20 cellular contexts compared by ENCODE assay signal in the genomic region with DNA sequence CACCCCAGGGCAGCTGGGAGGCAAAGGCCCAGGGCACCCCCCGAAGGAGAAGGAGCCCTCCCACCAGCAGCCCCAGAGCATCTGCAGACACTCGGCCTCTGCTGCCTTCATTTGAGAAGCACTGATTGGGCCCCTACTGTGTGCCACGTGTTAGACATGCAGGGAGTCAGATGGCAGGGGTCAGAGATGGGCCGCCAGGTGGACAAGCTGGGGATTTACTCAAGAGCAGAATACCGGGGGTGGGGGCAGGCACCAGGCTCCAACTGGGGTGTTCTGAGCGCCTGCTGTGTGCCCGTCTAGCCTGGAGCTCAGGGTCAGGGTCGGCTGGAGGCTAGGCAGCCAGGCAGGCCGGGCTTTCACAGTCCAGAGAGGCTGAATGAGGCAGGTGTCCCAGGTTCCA. TPM values are rescaled to one million over a fixed set of nuclear protein-coding genes. Genes with fewer than 3 reads are reported as not detected.
DNase-seq lines count a peak whose midpoint lies in the region; ATAC-seq, FAIRE-seq and TF ChIP-seq lines count a peak whose summit lies in the region.
"Had no signal": no experiment of that assay in that cellular context is flagged by ENCODE, and none has a peak within 500 bp of the region (broad histone marks: within the 10 kb centered on the region; RNA-seq: fewer than 3 reads in every experiment).

No MANE protein-coding gene starts in this region.

- H3K36me3 ChIP-seq in BE2C = no peaks in the 10 kb centered on the region
- H3K36me3 ChIP-seq in HCT116 (ENCODE audit: control insufficient read depth in 1 of 2, insufficient read depth in 2 of 2, low read length in 2 of 2) = no peaks in the 10 kb centered on the region
- peaks cover 0 to 41% (median 3%) of the 10 kb centered on the region in 4 experiments; a peak in 5 of 8 replicates for H3K36me3 ChIP-seq in H1 (ENCODE audit: control insufficient read depth in 2 of 4, insufficient read depth in 4 of 4, low read length in 3 of 4)
- no peaks in the 10 kb centered on the region for H3K36me3 ChIP-seq in small intestine (ENCODE audit: control insufficient read depth in 2 of 2, insufficient read depth in 2 of 2, low read length in 2 of 2)

- H3K4me1 ChIP-seq in BE2C (no peaks in the 10 kb centered on the region), HCT116 (ENCODE audit: control insufficient read depth in 1 of 2, insufficient read depth in 2 of 2, low read length in 2 of 2) (no peaks in the 10 kb centered on the region), H1 (replicated peaks in 1 of 4; ENCODE audit: control insufficient read depth in 3 of 4, insufficient read depth in 4 of 4, low read length in 3 of 4) (no peaks in the 10 kb centered on the region), small intestine (ENCODE audit: control insufficient read depth in 2 of 2, insufficient read depth in 1 of 2, low read depth in 1 of 2, low read length in 1 of 2) (no peaks in the 10 kb centered on the region)

- no peak overlapping the region for H4K91ac ChIP-seq in H1 (replicated peaks; ENCODE audit: insufficient read length, low read length)

- 0 out of 2 replicates have a peak, but pooled peaks have one; percentile 9 for TF ChIP-seq CTCF in BE2C (IDR thresholded peaks at IDR 0.05; ENCODE audit: low read depth, low read length)
- peak in 2 of 3 experiments; percentile 15 to 30; a peak in 1 of 6 replicates for TF ChIP-seq CTCF in HCT116 (IDR thresholded peaks at IDR 0.05 in 2 of 3, conservative IDR thresholded peaks at IDR 0.05 in 1 of 3; ENCODE audit: borderline replicate concordance in 1 of 3, insufficient read depth in 1 of 3, low read depth in 2 of 3, low read length in 2 of 3)
- peak in 2 of 3 experiments; percentile 7 to 27; a peak in 1 of 4 replicates for TF ChIP-seq CTCF in H1 (IDR thresholded peaks at IDR 0.05; ENCODE audit: control extremely low read depth in 1 of 3, insufficient read depth in 1 of 3, low read depth in 1 of 3, low read length in 3 of 3)

- H2AFZ ChIP-seq in HCT116 (ENCODE audit: low read depth, low read length, poor library complexity, severe bottlenecking) (no peak overlapping the region), H1 (ENCODE audit: low read length) (no peak overlapping the region)

- H3K4me1 Mint-ChIP-seq in activated T-cell treated with anti-CD3 and anti-CD28 coated beads, Interleukin-2, amount 50 U/mL, for 72 hours (ENCODE audit: low read depth) = peaks cover 5% of the 10 kb centered on the region

- no peaks in the 10 kb centered on the region for H3K23me2 ChIP-seq in H1 (ENCODE audit: low read depth, low read length)

- H3K27me3 ChIP-seq in BE2C (no peaks in the 10 kb centered on the region; the same call in 1 of the 2 replicates), HCT116 (ENCODE audit: insufficient read depth, low read length) (no peaks in the 10 kb centered on the region), H1 (replicated peaks in 1 of 4; ENCODE audit: control insufficient read depth in 3 of 4, extremely low read depth in 1 of 4, insufficient read depth in 3 of 4, low read length in 3 of 4) (no peaks in the 10 kb centered on the region), small intestine (ENCODE audit: control insufficient read depth in 2 of 2, insufficient read depth in 2 of 2, low read length in 2 of 2) (no peaks in the 10 kb centered on the region)

- H3K23ac ChIP-seq in H1 (ENCODE audit: insufficient read length) = no peak overlapping the region

- TF ChIP-seq POLR2A in HCT116 (IDR thresholded peaks at IDR 0.05; ENCODE audit: borderline replicate concordance, extremely low read depth, insufficient read depth, insufficient read length) (no peak), H1 (IDR thresholded peaks at IDR 0.05; ENCODE audit: control extremely low read depth in 1 of 2, low read depth in 2 of 2, low read length in 2 of 2) (no peak)

- CTCF ChIA-PET in HCT116 (lab: Charles Lee) = no interaction called here
- CTCF ChIA-PET in H1 (lab: Charles Lee; ENCODE audit: partially characterized antibody) = interaction anchor here (0.8 to 1.8 kb wide), 5 partner anchors 12 to 228 kb away, joined by 3 to 10 read pairs (median 3); no protein-coding TSS in a partner anchor

- FAIRE-seq in H1 (lab: Jason Lieb, UNC) (no peak), small intestine (lab: Jason Lieb, UNC) (no peak)
- FAIRE-seq: G401.6, GM12891, H54 had no signal

- BruUV-seq in HCT116 (replicated peaks; lab: Mats Ljungman, UMichigan) = no TSS peak

- H3K27me3 Mint-ChIP-seq in activated T-cell treated with anti-CD3 and anti-CD28 coated beads, Interleukin-2, amount 50 U/mL, for 72 hours (ENCODE audit: low read depth) = no peaks in the 10 kb centered on the region
- H3K27me3 Mint-ChIP-seq: CD4-positive, alpha-beta T cell had no signal

- no peak overlapping the region for H3K14ac ChIP-seq in H1 (ENCODE audit: insufficient read length)

- no peak overlapping the region for H4K8ac ChIP-seq in H1 (ENCODE audit: extremely low read depth, insufficient read depth, low read length)

- no peak overlapping the region for H3K4me3 Mint-ChIP-seq in activated T-cell treated with anti-CD3 and anti-CD28 coated beads, Interleukin-2, amount 50 U/mL, for 72 hours

- H2BK5ac ChIP-seq in H1 (ENCODE audit: low read depth, low read length) = no peak overlapping the region

- TF ChIP-seq EP300 in H1 (IDR thresholded peaks at IDR 0.05; ENCODE audit: borderline replicate concordance in 1 of 2, low read depth in 2 of 2, low read length in 2 of 2) = no peak

- no peaks in the 10 kb centered on the region for H3K9me2 ChIP-seq in HCT116 (ENCODE audit: insufficient read depth)

- H3K56ac ChIP-seq in H1 (replicated peaks; ENCODE audit: insufficient read length, low read depth, low read length) = no peak overlapping the region

- TF ChIP-seq RAD21 in HCT116 (IDR thresholded peaks at IDR 0.05; ENCODE audit: low read depth) (no peak), H1 (IDR thresholded peaks at IDR 0.05 in 1 of 2, conservative IDR thresholded peaks at IDR 0.05 in 1 of 2; ENCODE audit: low read depth in 2 of 2, low read length in 2 of 2) (no peak; a peak in 1 of 4 replicates)

- RAD21 ChIA-PET in HCT116 (lab: Charles Lee; ENCODE audit: low non-redundant PET in 1 of 2, low total read pairs in 2 of 2, uncharacterized antibody in 2 of 2, unreplicated experiment in 2 of 2) = interaction anchor here in 1 of 2 experiments (0.7 kb wide), 1 partner anchor 1843 kb away, joined by 4 read pairs; no protein-coding TSS in a partner anchor

- H3K9me3 ChIP-seq in BE2C (no peaks in the 10 kb centered on the region), HCT116 (ENCODE audit: control insufficient read depth in 1 of 2, insufficient read depth in 1 of 2, low read depth in 1 of 2, low read length in 2 of 2) (no peaks in the 10 kb centered on the region), H1 (ENCODE audit: insufficient read depth in 2 of 2, low read depth in 1 of 2, low read length in 1 of 2) (no peaks in the 10 kb centered on the region), small intestine (ENCODE audit: control insufficient read depth, low read depth) (no peaks in the 10 kb centered on the region)

- WGBS in H1 (ENCODE audit: extremely low coverage in 1 of 2, insufficient coverage in 1 of 2, insufficient read length in 1 of 2, insufficient replicate concordance in 2 of 2, low coverage in 1 of 2, low lambda C conversion rate in 2 of 2, missing lambda C conversion rate in 1 of 2), 2 experiments = 71% methylated on average over 7 of the region's 9 CpGs; no CpG with 5 or more reads in 1 of the 2 experiments
- WGBS in small intestine, 3 donors = 70 to 77% (median 74%) methylated on average over 8 to 9 of the region's 9 CpGs

- DNase-seq in BE2C (no peak), HCT116 (ENCODE audit: low read depth, low spot score) (no peak), NCI-H69 (lab: John Stamatoyannopoulos, UW) (peak; percentile 65), H1 (ENCODE audit: low read depth in 1 of 2, low spot score in 2 of 2) (no peak), NCI-H187 treated with DMSO at 0.1 percent for 48 hours (lab: John Stamatoyannopoulos, UW) (no peak), small intestine (no peak)
- no peak for DNase-seq in activated T-cell treated with anti-CD3 and anti-CD28 coated beads, Interleukin-2, amount 50 U/mL, for 72 hours
- no peak for DNase-seq in stimulated activated CD4-positive, alpha-beta T cell treated with anti-CD3 and anti-CD28 coated beads, Interleukin-15, amount 100 ng/mL, for 24 hours
- DNase-seq: ACHN, C1 segment of cervical spinal cord, Calu3, DMS153, DMS79 treated with DMSO at 0.1 percent for 48 hours, EL had no signal

- no peak overlapping the region for H2BK12ac ChIP-seq in H1 (ENCODE audit: low read depth, low read length)

- H3K27ac ChIP-seq in HCT116 (ENCODE audit: low read depth, low read length) (no peak overlapping the region), H1 (ENCODE audit: low read depth, low read length) (no peak overlapping the region), small intestine (ENCODE audit: low read depth in 1 of 2, low read length in 1 of 2) (no peak overlapping the region)

- H3K18ac ChIP-seq in H1 (ENCODE audit: extremely low read depth, low read length) = no peak overlapping the region

- H2BK120ac ChIP-seq in H1 (replicated peaks; ENCODE audit: low read depth, low read length) = no peak overlapping the region

- no peak overlapping the region for H2BK15ac ChIP-seq in H1 (ENCODE audit: low read length)

- no peaks in the 10 kb centered on the region for H3K79me1 ChIP-seq in H1 (ENCODE audit: low read depth, low read length)

- H3K4me3 ChIP-seq in BE2C (ENCODE audit: low read depth, low read length) = no peak overlapping the region
- no peak overlapping the region for H3K4me3 ChIP-seq in HCT116 (replicated peaks in 1 of 2; ENCODE audit: low read depth in 1 of 2, low read length in 2 of 2)
- no peak overlapping the region for H3K4me3 ChIP-seq in H1 (ENCODE audit: extremely low read depth in 1 of 4, insufficient read depth in 2 of 4, low read depth in 3 of 4, low read length in 4 of 4)
- H3K4me3 ChIP-seq in small intestine (ENCODE audit: low read depth in 1 of 2, low read length in 2 of 2) = no peak overlapping the region

- H4K5ac ChIP-seq in H1 (ENCODE audit: insufficient read length, low read depth, low read length) = no peak overlapping the region

- H3K4me2 ChIP-seq in HCT116 (ENCODE audit: low read length) = no peak overlapping the region
- no peak overlapping the region for H3K4me2 ChIP-seq in H1 (ENCODE audit: insufficient read depth in 1 of 2, low read depth in 2 of 2, low read length in 2 of 2)

- POLR2A ChIA-PET in HCT116 (lab: Charles Lee) (no interaction called here), H1 (lab: Charles Lee; ENCODE audit: partially characterized antibody) (no interaction called here)

- H3K36me3 Mint-ChIP-seq in activated T-cell treated with anti-CD3 and anti-CD28 coated beads, Interleukin-2, amount 50 U/mL, for 72 hours (ENCODE audit: insufficient read depth in 2 of 2) = no peaks in the 10 kb centered on the region

- no peaks in the 10 kb centered on the region for H3K79me2 ChIP-seq in HCT116 (ENCODE audit: insufficient read depth, low read length)
- H3K79me2 ChIP-seq in H1 (ENCODE audit: control insufficient read depth in 1 of 2, insufficient read depth in 2 of 2, low read length in 2 of 2) = no peaks in the 10 kb centered on the region

- H3K4ac ChIP-seq in H1 (replicated peaks; ENCODE audit: insufficient read length, low read depth, low read length) = no peak overlapping the region

- no peak overlapping the region for H2BK20ac ChIP-seq in H1 (ENCODE audit: low read length)

- H4K20me1 ChIP-seq in HCT116 (ENCODE audit: insufficient read depth) (no peaks in the 10 kb centered on the region), H1 (replicated peaks in 1 of 2; ENCODE audit: control insufficient read depth in 1 of 2, insufficient read depth in 2 of 2, low read length in 2 of 2) (peaks cover 2 to 13% of the 10 kb centered on the region in 2 experiments)

- intact Hi-C loops in HCT116 (cut with micrococcal nuclease) = no loop called here

- no peak overlapping the region for H3K9ac ChIP-seq in HCT116 (ENCODE audit: low read length)
- H3K9ac ChIP-seq in H1 (replicated peaks in 1 of 4; ENCODE audit: extremely low read depth in 1 of 4, low read depth in 3 of 4, low read length in 3 of 4) = no peak overlapping the region

- H2AK5ac ChIP-seq in H1 (ENCODE audit: low read depth, low read length) = no peak overlapping the region

- peak; percentile 53 for ATAC-seq in HCT116
- ATAC-seq in activated T-cell treated with anti-CD3 and anti-CD28 coated beads, Interleukin-2, amount 50 U/mL, for 72 hours (replicated peaks in 1 of 2) = no peak

- H3K9me3 Mint-ChIP-seq in activated T-cell treated with anti-CD3 and anti-CD28 coated beads, Interleukin-2, amount 50 U/mL, for 72 hours = no peaks in the 10 kb centered on the region
- H3K9me3 Mint-ChIP-seq: CD4-positive, alpha-beta T cell had no signal

- H3K27ac Mint-ChIP-seq in activated T-cell treated with anti-CD3 and anti-CD28 coated beads, Interleukin-2, amount 50 U/mL, for 72 hours = no peak overlapping the region
- H3K27ac Mint-ChIP-seq: CD4-positive, alpha-beta T cell had no signal

RNA-seq across cellular contexts. Expression of gene TPSG1, which starts 18.7 kb away (rescaled TPM):
- polyA plus RNA-seq in BE2C (2012; ENCODE audit: insufficient read depth, insufficient read length, low read depth) = not detected
- not detected for total RNA-seq in HCT116 (2021; ENCODE audit: unreplicated experiment)
- polyA plus RNA-seq in HCT116 (2012) = 0.10 and 0.16 TPM in 2 replicates
- not detected in 2 replicates for total RNA-seq in H1 (2021; fragmentation: NEBNext Ultra II Directional; extraction: Animal tissue kit (Norgen Biotek cat#: 25700))
- polyA plus RNA-seq in H1 (2011; rRNA removed) (not detected in 2 replicates), small intestine (10 to 100 TPM in 1 of 3 donors, 1 to 10 TPM in 2; 3.3 to 18.8 (median 9.2) TPM)
- polyA plus RNA-seq in H1 (2011; cell fraction: cytosol; rRNA removed) = not detected
- not detected for polyA plus RNA-seq in H1 (2011; cell fraction: nucleus; rRNA removed)
- 0.55 to 0.76 TPM (median 0.67 TPM) in 4 replicates for polyA plus RNA-seq in H1 (2012, experiment 1 of 2)
- not detected for polyA plus RNA-seq in H1 (2012, experiment 2 of 2)
- not detected for polyA plus RNA-seq in H1 (2013, experiment 1 of 2)
- polyA plus RNA-seq in H1 (2013, experiment 2 of 2) = not detected
- polyA minus RNA-seq in H1 (2011; rRNA and poly(A)+ RNA removed) = not detected in 2 replicates
- polyA minus RNA-seq in H1 (2011; cell fraction: cytosol; rRNA and poly(A)+ RNA removed) = not detected
- polyA minus RNA-seq in H1 (2011; cell fraction: nucleus; rRNA and poly(A)+ RNA removed) = not detected
- total RNA-seq in activated T-cell treated with anti-CD3 and anti-CD28 coated beads, Interleukin-2, amount 50 U/mL, for 72 hours = under 1 TPM in 1 of 2 donors, not detected in 1; 0.32 TPM
- total RNA-seq: Calu3; CD4-positive, alpha-beta T cell; HT1080 had no signal

RNA-seq across cellular contexts. Expression of gene TPSB2, which starts 23.7 kb away (rescaled TPM):
- polyA plus RNA-seq in BE2C (2012; ENCODE audit: insufficient read depth, insufficient read length, low read depth) = not detected
- not detected for total RNA-seq in HCT116 (2021; ENCODE audit: unreplicated experiment)
- polyA plus RNA-seq in HCT116 (2012) = not detected in 2 replicates
- not detected in 2 replicates for total RNA-seq in H1 (2021; fragmentation: NEBNext Ultra II Directional; extraction: Animal tissue kit (Norgen Biotek cat#: 25700))
- polyA plus RNA-seq in H1 (2011; rRNA removed) (0.08 TPM in 1 of 2 replicates, not detected in the other), small intestine (10 to 100 TPM in 2 of 3 donors, 1 to 10 TPM in 1; 1.3 to 58.7 (median 39.7) TPM)
- polyA plus RNA-seq in H1 (2011; cell fraction: cytosol; rRNA removed) = 0.06 TPM
- polyA plus RNA-seq in H1 (2011; cell fraction: nucleus; rRNA removed) = 0.50 TPM
- polyA plus RNA-seq in H1 (2012, experiment 1 of 2) = not detected in 4 replicates
- not detected for polyA plus RNA-seq in H1 (2012, experiment 2 of 2)
- polyA plus RNA-seq in H1 (2013, experiment 1 of 2) = not detected
- polyA plus RNA-seq in H1 (2013, experiment 2 of 2) = not detected
- polyA minus RNA-seq in H1 (2011; rRNA and poly(A)+ RNA removed) = not detected in 2 replicates
- not detected for polyA minus RNA-seq in H1 (2011; cell fraction: cytosol; rRNA and poly(A)+ RNA removed)
- not detected for polyA minus RNA-seq in H1 (2011; cell fraction: nucleus; rRNA and poly(A)+ RNA removed)
- total RNA-seq in activated T-cell treated with anti-CD3 and anti-CD28 coated beads, Interleukin-2, amount 50 U/mL, for 72 hours = under 1 TPM in 1 of 2 donors, not detected in 1; 0.60 TPM
- total RNA-seq: A172; Calu3; CD4-positive, alpha-beta T cell; HT1080 had no signal

RNA-seq across cellular contexts. Expression of gene TPSAB1, which starts 34.2 kb away (rescaled TPM):
- polyA plus RNA-seq in BE2C (2012; ENCODE audit: insufficient read depth, insufficient read length, low read depth) = not detected
- 0.25 TPM for total RNA-seq in HCT116 (2021; ENCODE audit: unreplicated experiment)
- polyA plus RNA-seq in HCT116 (2012) = not detected in 2 replicates
- not detected in 2 replicates for total RNA-seq in H1 (2021; fragmentation: NEBNext Ultra II Directional; extraction: Animal tissue kit (Norgen Biotek cat#: 25700))
- polyA plus RNA-seq in H1 (2011; rRNA removed) (0.09 TPM in 2 replicates), small intestine (10 to 100 TPM in 2 of 3 donors, 1 to 10 TPM in 1; 1.8 to 50.5 (median 28.9) TPM)
- 0.12 TPM for polyA plus RNA-seq in H1 (2011; cell fraction: cytosol; rRNA removed)
- polyA plus RNA-seq in H1 (2011; cell fraction: nucleus; rRNA removed) = 1.5 TPM
- not detected in 4 replicates for polyA plus RNA-seq in H1 (2012, experiment 1 of 2)
- not detected for polyA plus RNA-seq in H1 (2012, experiment 2 of 2)
- not detected for polyA plus RNA-seq in H1 (2013, experiment 1 of 2)
- not detected for polyA plus RNA-seq in H1 (2013, experiment 2 of 2)
- polyA minus RNA-seq in H1 (2011; rRNA and poly(A)+ RNA removed) = not detected in 2 replicates
- not detected for polyA minus RNA-seq in H1 (2011; cell fraction: cytosol; rRNA and poly(A)+ RNA removed)
- polyA minus RNA-seq in H1 (2011; cell fraction: nucleus; rRNA and poly(A)+ RNA removed) = not detected
- total RNA-seq in activated T-cell treated with anti-CD3 and anti-CD28 coated beads, Interleukin-2, amount 50 U/mL, for 72 hours = under 1 TPM in 1 of 2 donors, not detected in 1; 0.28 TPM
- total RNA-seq: Calu3, HT1080 had no signal

RNA-seq across cellular contexts. Expression of gene TPSD1, which starts 49.5 kb away (rescaled TPM):
- not detected for polyA plus RNA-seq in BE2C (2012; ENCODE audit: insufficient read depth, insufficient read length, low read depth)
- total RNA-seq in HCT116 (2021; ENCODE audit: unreplicated experiment) = not detected
- not detected in 2 replicates for polyA plus RNA-seq in HCT116 (2012)
- not detected in 2 replicates for total RNA-seq in H1 (2021; fragmentation: NEBNext Ultra II Directional; extraction: Animal tissue kit (Norgen Biotek cat#: 25700))
- polyA plus RNA-seq in H1 (2011; rRNA removed) = 0.26 and 0.61 TPM in 2 replicates
- polyA plus RNA-seq in H1 (2011; cell fraction: cytosol; rRNA removed) = 0.62 TPM
- polyA plus RNA-seq in H1 (2011; cell fraction: nucleus; rRNA removed) = 8.5 TPM
- polyA plus RNA-seq in H1 (2012, experiment 1 of 2) = 0.42 to 1.1 TPM (median 0.70 TPM) in 4 replicates
- polyA plus RNA-seq in H1 (2012, experiment 2 of 2) = 0.18 TPM
- 0.36 TPM for polyA plus RNA-seq in H1 (2013, experiment 1 of 2)
- 0.17 TPM for polyA plus RNA-seq in H1 (2013, experiment 2 of 2)
- 0.28 TPM in 1 of 2 replicates, not detected in the other for polyA minus RNA-seq in H1 (2011; rRNA and poly(A)+ RNA removed)
- not detected for polyA minus RNA-seq in H1 (2011; cell fraction: cytosol; rRNA and poly(A)+ RNA removed)
- not detected for polyA minus RNA-seq in H1 (2011; cell fraction: nucleus; rRNA and poly(A)+ RNA removed)
- total RNA-seq in activated T-cell treated with anti-CD3 and anti-CD28 coated beads, Interleukin-2, amount 50 U/mL, for 72 hours = not detected
- 1 to 10 TPM in 1 of 3 donors, under 1 TPM in 1, not detected in 1; 0.81 to 1.3 TPM for polyA plus RNA-seq in small intestine
- total RNA-seq: A172; Calu3; CD4-positive, alpha-beta T cell; HT1080 had no signal

RNA-seq across cellular contexts. Expression of gene CACNA1H, which starts 53.4 kb away (rescaled TPM):
- polyA plus RNA-seq in BE2C (2012; ENCODE audit: insufficient read depth, insufficient read length, low read depth) = 3.6 TPM
- 24.3 TPM for total RNA-seq in HCT116 (2021; ENCODE audit: unreplicated experiment)
- 26.8 and 30.7 TPM in 2 replicates for polyA plus RNA-seq in HCT116 (2012)
- total RNA-seq in H1 (2021; fragmentation: NEBNext Ultra II Directional; extraction: Animal tissue kit (Norgen Biotek cat#: 25700)) = 27.2 and 28.7 TPM in 2 replicates
- polyA plus RNA-seq in H1 (2011; rRNA removed) (14.0 and 27.4 TPM in 2 replicates), small intestine (1 to 10 TPM in 2 of 3 donors, under 1 TPM in 1; 0.22 to 7.0 (median 1.1) TPM)
- 21.0 TPM for polyA plus RNA-seq in H1 (2011; cell fraction: cytosol; rRNA removed)
- polyA plus RNA-seq in H1 (2011; cell fraction: nucleus; rRNA removed) = 192 TPM
- 17.0 to 33.1 TPM (median 28.7 TPM) in 4 replicates for polyA plus RNA-seq in H1 (2012, experiment 1 of 2)
- polyA plus RNA-seq in H1 (2012, experiment 2 of 2) = 13.4 TPM
- polyA plus RNA-seq in H1 (2013, experiment 1 of 2) = 23.4 TPM
- 21.4 TPM for polyA plus RNA-seq in H1 (2013, experiment 2 of 2)
- 19.8 and 20.5 TPM in 2 replicates for polyA minus RNA-seq in H1 (2011; rRNA and poly(A)+ RNA removed)
- 16.3 TPM for polyA minus RNA-seq in H1 (2011; cell fraction: cytosol; rRNA and poly(A)+ RNA removed)
- 43.3 TPM for polyA minus RNA-seq in H1 (2011; cell fraction: nucleus; rRNA and poly(A)+ RNA removed)
- total RNA-seq in activated T-cell treated with anti-CD3 and anti-CD28 coated beads, Interleukin-2, amount 50 U/mL, for 72 hours = under 1 TPM; 0.48 to 0.79 TPM
- total RNA-seq: Calu3, HT1080 had no signal
